7 cellular contexts compared by ENCODE assay signal in the genomic region with DNA sequence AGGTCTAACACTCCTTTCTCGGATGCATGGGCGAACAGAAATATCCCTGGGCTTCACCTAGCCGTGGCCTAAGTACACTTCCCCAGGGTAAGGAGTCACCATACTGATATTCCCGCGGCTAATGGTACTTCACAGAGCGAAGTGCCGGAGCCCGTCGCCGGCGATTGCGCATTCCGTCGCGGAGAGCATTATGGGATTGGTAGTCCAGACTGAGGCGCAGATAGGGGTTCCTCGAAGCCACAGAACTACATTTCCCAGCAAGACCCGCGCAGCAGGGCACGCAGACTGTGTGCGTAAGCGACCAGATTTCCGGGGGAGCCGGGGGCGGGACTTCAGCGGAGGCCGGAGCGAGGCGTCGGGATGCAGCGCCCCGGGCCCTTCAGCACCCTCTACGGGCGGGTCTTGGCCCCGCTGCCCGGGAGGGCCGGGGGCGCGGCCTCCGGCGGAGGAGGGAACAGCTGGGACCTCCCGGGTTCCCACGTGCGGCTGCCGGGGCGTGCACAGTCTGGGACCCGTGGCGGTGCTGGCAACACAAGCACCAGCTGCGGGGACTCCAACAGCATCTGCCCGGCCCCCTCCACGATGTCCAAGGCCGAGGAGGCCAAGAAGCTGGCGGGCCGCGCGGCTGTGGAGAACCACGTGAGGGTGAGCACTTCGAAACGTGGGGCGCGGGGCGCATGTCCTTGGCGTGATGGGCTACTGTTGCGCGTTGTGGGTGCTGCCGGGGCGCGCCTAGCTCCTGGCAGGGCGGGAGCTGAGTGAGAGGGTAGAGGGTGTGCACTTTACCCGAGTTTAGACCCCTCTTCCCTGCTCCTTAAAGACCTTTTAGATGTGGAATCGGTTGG. TPM values are rescaled to one million over a fixed set of nuclear protein-coding genes. Genes with fewer than 3 reads are reported as not detected.
DNase-seq lines count a peak whose midpoint lies in the region; ATAC-seq and TF ChIP-seq lines count a peak whose summit lies in the region.

A gene (plus strand): TSS at position 335 of the 845 bp plus-strand sequence. CDS start 26 bp downstream, at position 361.

- peak within 1 kb of the TSS; percentile 93 for H3K4me2 ChIP-seq in hepatocyte

- H2AFZ ChIP-seq in hepatocyte, result peak within 1 kb of the TSS; percentile 95

- no peaks in the 10 kb centered on the region for H3K36me3 ChIP-seq in hepatocyte (replicated peaks; ENCODE audit: insufficient read depth, low read depth)

- in situ Hi-C loops in astrocyte of the cerebellum (cut with HindIII; ENCODE audit: low sequenced_read_pairs), result no loop called here

- WGBS in hepatocyte (ENCODE audit: low lambda C conversion rate, missing lambda C conversion rate), result under 1% methylated on average over 51 of the region's 71 CpGs

- H3K9me3 ChIP-seq in hepatocyte (ENCODE audit: low read depth), result peaks cover 4% of the 10 kb centered on the region

- H3K4me1 ChIP-seq in hepatocyte (ENCODE audit: insufficient read depth), result peaks cover 6% of the 10 kb centered on the region

- peak; percentile 55 for TF ChIP-seq CTCF in astrocyte of the cerebellum (IDR thresholded peaks at IDR 0.05; ENCODE audit: low read depth, low read length, missing control alignments)
- peak; percentile 72 for TF ChIP-seq CTCF in hepatocyte (IDR thresholded peaks at IDR 0.05; ENCODE audit: poor library complexity)

- H4K20me1 ChIP-seq in hepatocyte (ENCODE audit: insufficient read depth, poor library complexity, severe bottlenecking), result no peaks in the 10 kb centered on the region

- H3K79me2 ChIP-seq in hepatocyte, result peaks cover 63% of the 10 kb centered on the region

- H3K27me3 ChIP-seq in hepatocyte, result no peaks in the 10 kb centered on the region

- peak; percentile 95 for ATAC-seq in GM18508 (IDR thresholded peaks at IDR 0.05; ENCODE audit: insufficient read depth, unreplicated experiment)
- ATAC-seq in HG03025 (IDR thresholded peaks at IDR 0.05; ENCODE audit: low FRiP score, unreplicated experiment), result peak; percentile 96

- DNase-seq in NCI-H2029 treated with DMSO at 0.1 percent for 48 hours (lab: John Stamatoyannopoulos, UW) (peak; percentile 85), T-helper 9 cell (peak; percentile 99), astrocyte of the cerebellum (ENCODE audit: low read depth) (peak; percentile 94), hepatocyte (ENCODE audit: low spot score) (peak; percentile 98), retina (peak; percentile 99)

- H3K4me3 ChIP-seq in astrocyte of the cerebellum (ENCODE audit: low read depth, low read length), result peak within 1 kb of the TSS; percentile 76
- peak within 1 kb of the TSS; percentile 85 for H3K4me3 ChIP-seq in hepatocyte

- peak within 1 kb of the TSS; percentile 87 for H3K27ac ChIP-seq in hepatocyte

- H3K9me2 ChIP-seq in hepatocyte (replicated peaks; ENCODE audit: insufficient read depth), result no peaks in the 10 kb centered on the region

RNA-seq across cellular contexts. Expression of the gene that starts here (rescaled TPM):
- 7.0 and 7.7 TPM in 2 replicates for total RNA-seq in hepatocyte
- 14.8 and 17.6 TPM in 2 replicates for polyA plus RNA-seq in hepatocyte

Comparison
In these comparisons a context has a peak if more than half of its experiments do, and no peak if none do; other contexts are left out.
1. Peak in every context shown above with its lines: DNase-seq, ATAC-seq, H3K4me3 ChIP-seq and H3K27ac ChIP-seq.